In genomic region chr19:45478454-45479238, GRCh38 we compare ENCODE assay signal across 8 cellular contexts. TPM values are rescaled to one million over a fixed set of nuclear protein-coding genes. Genes with fewer than 3 reads are reported as not detected.
DNase-seq lines count a peak whose midpoint lies in the region; ATAC-seq, FAIRE-seq and TF ChIP-seq lines count a peak whose summit lies in the region.

No MANE protein-coding gene starts in this region.

- no peaks in the 10 kb centered on the region for H3K9me3 Mint-ChIP-seq in T-helper 1 cell treated with Interleukin-12 subunit alpha and Interleukin-12 subunit beta and Interleukin-4 antibody, amounts not matched to agents 30 μg/mL and 1 μg/mL, for 36 hours

- peak; percentile 73 for TF ChIP-seq POLR2A in GM12892 (IDR thresholded peaks at IDR 0.05; ENCODE audit: low read depth, low read length)

- peak overlapping the region; percentile 51 for H3K4me3 ChIP-seq in hepatocyte

- 1% methylated on average over 39 of the region's 39 CpGs for WGBS in hepatocyte (ENCODE audit: low lambda C conversion rate, missing lambda C conversion rate)

- TF ChIP-seq CTCF in hepatocyte (IDR thresholded peaks at IDR 0.05; ENCODE audit: poor library complexity), result peak; percentile 98

- peak overlapping the region; percentile 69 for H3K4me3 Mint-ChIP-seq in T-helper 1 cell treated with Interleukin-12 subunit alpha and Interleukin-12 subunit beta and Interleukin-4 antibody, amounts not matched to agents 30 μg/mL and 1 μg/mL, for 36 hours

- H3K4me1 ChIP-seq in hepatocyte (ENCODE audit: insufficient read depth), result no peaks in the 10 kb centered on the region

- peaks cover 26% of the 10 kb centered on the region for H3K4me1 Mint-ChIP-seq in T-helper 1 cell treated with Interleukin-12 subunit alpha and Interleukin-12 subunit beta and Interleukin-4 antibody, amounts not matched to agents 30 μg/mL and 1 μg/mL, for 36 hours (ENCODE audit: low read depth)

- no peaks in the 10 kb centered on the region for H3K27me3 ChIP-seq in hepatocyte

- peaks cover 33% of the 10 kb centered on the region for H3K27me3 Mint-ChIP-seq in T-helper 1 cell treated with Interleukin-12 subunit alpha and Interleukin-12 subunit beta and Interleukin-4 antibody, amounts not matched to agents 30 μg/mL and 1 μg/mL, for 36 hours (ENCODE audit: low read depth)

- H3K9me2 ChIP-seq in hepatocyte (replicated peaks; ENCODE audit: insufficient read depth), result no peaks in the 10 kb centered on the region

- no peaks in the 10 kb centered on the region for H4K20me1 ChIP-seq in hepatocyte (ENCODE audit: insufficient read depth, poor library complexity, severe bottlenecking)

- no peaks in the 10 kb centered on the region for H3K9me3 ChIP-seq in hepatocyte (ENCODE audit: low read depth)

- no peaks in the 10 kb centered on the region for H3K36me3 ChIP-seq in hepatocyte (replicated peaks; ENCODE audit: insufficient read depth, low read depth)

- DNase-seq in GM12892 (ENCODE audit: insufficient read length) (peak; percentile 64), NCI-H146 (lab: John Stamatoyannopoulos, UW) (peak; percentile 87), anterior cingulate cortex (lab: John Stamatoyannopoulos, UW) (peak in 57 of 58 donors; percentile 19 to 95 (median 77)), hepatocyte (ENCODE audit: low spot score) (peak; percentile 90), retina (peak; percentile 99), HPDE6-E6E7 (ENCODE audit: extremely low spot score) (no peak)

- FAIRE-seq in GM12892 (lab: Jason Lieb, UNC), result peak; percentile 99

- H3K4me2 ChIP-seq in hepatocyte, result peak overlapping the region; percentile 73

- peak overlapping the region; percentile 66 for H2AFZ ChIP-seq in hepatocyte

- no peaks in the 10 kb centered on the region for H3K36me3 Mint-ChIP-seq in T-helper 1 cell treated with Interleukin-12 subunit alpha and Interleukin-12 subunit beta and Interleukin-4 antibody, amounts not matched to agents 30 μg/mL and 1 μg/mL, for 36 hours (ENCODE audit: low read depth)

- H3K27ac Mint-ChIP-seq in T-helper 1 cell treated with Interleukin-12 subunit alpha and Interleukin-12 subunit beta and Interleukin-4 antibody, amounts not matched to agents 30 μg/mL and 1 μg/mL, for 36 hours, result peak overlapping the region; percentile 94

- H3K27ac ChIP-seq in hepatocyte, result peak overlapping the region; percentile 95

- no peaks in the 10 kb centered on the region for H3K79me2 ChIP-seq in hepatocyte

- ATAC-seq in HG02852 (IDR thresholded peaks at IDR 0.05; ENCODE audit: unreplicated experiment), result peak; percentile 75

RNA-seq across cellular contexts. Expression of gene FOSB, which starts 10.8 kb away (rescaled TPM):
- polyA plus RNA-seq in GM12892 (2012; ENCODE audit: missing spikeins), result 1.1 TPM
- total RNA-seq in hepatocyte, result 37.9 and 73.1 TPM in 2 replicates
- 114 and 168 TPM in 2 replicates for polyA plus RNA-seq in hepatocyte

RNA-seq across cellular contexts. Expression of gene RTN2, which starts 18.2 kb away (rescaled TPM):
- 5.9 TPM for polyA plus RNA-seq in GM12892 (2012; ENCODE audit: missing spikeins)
- 3.4 and 7.8 TPM in 2 replicates for total RNA-seq in hepatocyte
- polyA plus RNA-seq in hepatocyte, result 12.2 and 14.8 TPM in 2 replicates

RNA-seq across cellular contexts. Expression of gene PPM1N, which starts 19.6 kb away (rescaled TPM):
- 3.5 TPM for polyA plus RNA-seq in GM12892 (2012; ENCODE audit: missing spikeins)
- 0.40 and 1.9 TPM in 2 replicates for total RNA-seq in hepatocyte
- 0.59 and 1.4 TPM in 2 replicates for polyA plus RNA-seq in hepatocyte

RNA-seq across cellular contexts. Expression of gene VASP, which starts 28.6 kb away (rescaled TPM):
- polyA plus RNA-seq in GM12892 (2012; ENCODE audit: missing spikeins), result 85.7 TPM
- 57.3 and 68.9 TPM in 2 replicates for total RNA-seq in hepatocyte
- polyA plus RNA-seq in hepatocyte, result 86.0 and 92.6 TPM in 2 replicates

RNA-seq across cellular contexts. Expression of gene ERCC1, which starts 54.9 kb away (rescaled TPM):
- 39.3 TPM for polyA plus RNA-seq in GM12892 (2012; ENCODE audit: missing spikeins)
- total RNA-seq in hepatocyte, result 42.5 and 51.0 TPM in 2 replicates
- polyA plus RNA-seq in hepatocyte, result 66.7 and 72.8 TPM in 2 replicates
